Comparison of ENCODE assay signal across 8 cellular contexts in genomic region chr4:51655-52277, GRCh38. TPM values are rescaled to one million over a fixed set of nuclear protein-coding genes. Genes with fewer than 3 reads are reported as not detected.
DNase-seq lines count a peak whose midpoint lies in the region; ATAC-seq, FAIRE-seq and TF ChIP-seq lines count a peak whose summit lies in the region.
"Not testable (repeated sequence)": the region's sequence is repeated elsewhere in the genome, so short reads cannot be mapped to it uniquely, and the experiment has no call there.

No MANE protein-coding gene starts in this region.

- H3K9me3 Mint-ChIP-seq in activated CD4-positive, alpha-beta T cell treated with anti-CD3 and anti-CD28 coated beads for 36 hours (ENCODE audit: low read depth); activated naive CD8-positive, alpha-beta T cell treated with anti-CD3 and anti-CD28 coated beads, Interleukin-2, amount 50 U/mL, for 24 hours: not testable (repeated sequence)

- H3K27ac Mint-ChIP-seq in activated CD4-positive, alpha-beta T cell treated with anti-CD3 and anti-CD28 coated beads for 36 hours; activated naive CD8-positive, alpha-beta T cell treated with anti-CD3 and anti-CD28 coated beads, Interleukin-2, amount 50 U/mL, for 24 hours: not testable (repeated sequence)

- FAIRE-seq in GM12891 (lab: Jason Lieb, UNC), result peak; percentile 83

- intact Hi-C loops in activated CD4-positive, alpha-beta T cell treated with anti-CD3 and anti-CD28 coated beads for 36 hours (cut with DNase I, micrococcal nuclease), result not testable (repeated sequence)

- not testable (repeated sequence) for TF ChIP-seq POLR2A in GM12891 (IDR thresholded peaks at IDR 0.05; ENCODE audit: low read depth, low read length)

- peak; percentile 66 for ATAC-seq in GM19395 (IDR thresholded peaks at IDR 0.05; ENCODE audit: unreplicated experiment)
- peak; percentile 42 for ATAC-seq in GM21786 (IDR thresholded peaks at IDR 0.05; ENCODE audit: unreplicated experiment)
- peak; percentile 41 for ATAC-seq in HG03045 (IDR thresholded peaks at IDR 0.05; ENCODE audit: unreplicated experiment)
- ATAC-seq in HG03558 (IDR thresholded peaks at IDR 0.05; ENCODE audit: extremely low read depth, unreplicated experiment), result peak; percentile 77
- peak; percentile 42 for ATAC-seq in activated CD4-positive, alpha-beta T cell treated with anti-CD3 and anti-CD28 coated beads for 36 hours
- ATAC-seq in activated naive CD8-positive, alpha-beta T cell treated with anti-CD3 and anti-CD28 coated beads, Interleukin-2, amount 50 U/mL, for 24 hours, result peak; percentile 69

- H3K4me1 Mint-ChIP-seq in activated CD4-positive, alpha-beta T cell treated with anti-CD3 and anti-CD28 coated beads for 36 hours; activated naive CD8-positive, alpha-beta T cell treated with anti-CD3 and anti-CD28 coated beads, Interleukin-2, amount 50 U/mL, for 24 hours: not testable (repeated sequence)

- POLR2A ChIA-PET in activated CD4-positive, alpha-beta T cell treated with anti-CD3 and anti-CD28 coated beads for 36 hours (lab: Charles Lee), result interaction anchor here (1.6 kb wide), 1 partner anchor 73 kb away, joined by 6 read pairs; the partner anchor contains the start of gene ZNF718

- not testable (repeated sequence) for DNase-seq in GM12891 (ENCODE audit: insufficient read length, low spot score)
- DNase-seq in activated CD4-positive, alpha-beta T cell treated with anti-CD3 and anti-CD28 coated beads for 36 hours, result peak; percentile 59
- peak; percentile 22 for DNase-seq in activated naive CD8-positive, alpha-beta T cell treated with anti-CD3 and anti-CD28 coated beads, Interleukin-2, amount 50 U/mL, for 24 hours
- DNase-seq in stimulated activated CD4-positive, alpha-beta T cell treated with anti-CD3 and anti-CD28 coated beads, Interleukin-15, amount 100 ng/mL, for 24 hours, result peak; percentile 21

- H3K36me3 Mint-ChIP-seq in activated CD4-positive, alpha-beta T cell treated with anti-CD3 and anti-CD28 coated beads for 36 hours (ENCODE audit: low read depth); activated naive CD8-positive, alpha-beta T cell treated with anti-CD3 and anti-CD28 coated beads, Interleukin-2, amount 50 U/mL, for 24 hours (ENCODE audit: low read depth): not testable (repeated sequence)

- H3K4me3 Mint-ChIP-seq in activated CD4-positive, alpha-beta T cell treated with anti-CD3 and anti-CD28 coated beads for 36 hours; activated naive CD8-positive, alpha-beta T cell treated with anti-CD3 and anti-CD28 coated beads, Interleukin-2, amount 50 U/mL, for 24 hours: not testable (repeated sequence)

- CTCF ChIA-PET in activated CD4-positive, alpha-beta T cell treated with anti-CD3 and anti-CD28 coated beads for 36 hours (lab: Charles Lee), result interaction anchor here (1.0 to 1.6 kb wide), 4 partner anchors 9 to 407 kb away, joined by 3 to 6 read pairs (median 4); no protein-coding TSS in a partner anchor

- H3K27me3 Mint-ChIP-seq in activated CD4-positive, alpha-beta T cell treated with anti-CD3 and anti-CD28 coated beads for 36 hours; activated naive CD8-positive, alpha-beta T cell treated with anti-CD3 and anti-CD28 coated beads, Interleukin-2, amount 50 U/mL, for 24 hours: not testable (repeated sequence)

RNA-seq across cellular contexts. Expression of gene ZNF595, which starts 1.4 kb away (rescaled TPM):
- 0.14 TPM for polyA plus RNA-seq in GM12891 (2012; ENCODE audit: low read depth, missing spikeins)
- 10 to 100 TPM; 17.1 to 24.6 TPM for total RNA-seq in activated CD4-positive, alpha-beta T cell treated with anti-CD3 and anti-CD28 coated beads for 36 hours
